Comparison of ENCODE assay signal across 26 cellular contexts in the genomic region with DNA sequence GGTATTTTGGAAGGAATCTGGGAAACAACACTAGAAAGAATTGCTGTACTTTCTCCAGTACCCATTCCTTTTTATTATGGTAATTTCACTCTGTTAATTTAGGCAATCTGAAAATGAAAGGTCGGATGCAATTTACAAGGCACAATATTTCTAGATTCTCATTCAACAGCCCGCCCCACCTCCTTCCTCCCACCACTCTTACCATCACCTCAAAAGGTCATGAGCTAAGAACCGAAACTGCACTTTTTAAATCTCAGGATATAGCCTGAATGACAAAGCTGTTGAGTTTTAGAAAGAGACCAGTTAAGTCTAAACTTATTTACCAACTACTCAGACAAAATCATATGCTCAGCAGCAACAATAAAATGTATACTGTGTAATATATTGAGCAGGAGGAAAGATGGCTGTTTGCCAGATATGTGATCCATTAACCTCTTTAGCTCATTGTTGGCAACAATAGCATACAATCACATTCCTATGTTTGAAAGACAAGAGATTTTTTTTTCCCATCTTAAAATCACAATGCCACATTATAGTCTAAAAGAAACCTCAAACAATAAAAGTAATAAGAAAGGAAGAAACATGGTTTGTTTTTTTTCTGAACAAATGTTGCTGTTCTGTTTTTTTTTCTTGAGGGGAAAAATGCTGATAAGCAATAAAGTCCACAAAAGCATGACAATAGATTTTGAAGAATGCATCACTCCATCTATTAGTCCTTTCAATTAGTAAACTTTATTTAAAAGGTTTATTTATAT. TPM values are rescaled to one million over a fixed set of nuclear protein-coding genes. Genes with fewer than 3 reads are reported as not detected.
DNase-seq lines count a peak whose midpoint lies in the region; ATAC-seq and TF ChIP-seq lines count a peak whose summit lies in the region.
"Had no signal": no experiment of that assay in that cellular context is flagged by ENCODE, and none has a peak within 500 bp of the region (broad histone marks: within the 10 kb centered on the region; RNA-seq: fewer than 3 reads in every experiment).

No MANE protein-coding gene starts in this region.

- H3K4me3 Mint-ChIP-seq in WTC11, result peak overlapping the region; percentile 71
- H3K4me3 Mint-ChIP-seq in stimulated activated memory B cell treated with anti-CD40 and anti-IgM and Interleukin-4, amounts not matched to agents 10 μg/mL and 1 μg/mL and 100 μg/mL, for 72 hours, result no peak overlapping the region
- H3K4me3 Mint-ChIP-seq: natural killer cell treated with Interleukin-12 subunit alpha and Interleukin-12 subunit beta and Interleukin-15 and Interleukin-18, amount 100 ng/mL, for 72 hours; stimulated activated naive B cell treated with anti-CD40 and anti-IgM and Interleukin-4, amounts not matched to agents 10 μg/mL and 1 μg/mL and 100 μg/mL, for 72 hours had no signal

- H3K4me1 Mint-ChIP-seq in WTC11, result peaks cover 33% of the 10 kb centered on the region
- peaks cover 4% of the 10 kb centered on the region for H3K4me1 Mint-ChIP-seq in stimulated activated memory B cell treated with anti-CD40 and anti-IgM and Interleukin-4, amounts not matched to agents 10 μg/mL and 1 μg/mL and 100 μg/mL, for 72 hours

- no peaks in the 10 kb centered on the region for H3K27me3 Mint-ChIP-seq in WTC11 (ENCODE audit: low read depth)
- peaks cover 27% of the 10 kb centered on the region for H3K27me3 Mint-ChIP-seq in stimulated activated memory B cell treated with anti-CD40 and anti-IgM and Interleukin-4, amounts not matched to agents 10 μg/mL and 1 μg/mL and 100 μg/mL, for 72 hours

- H3K9ac ChIP-seq in HUES6 (ENCODE audit: low read length), result peak overlapping the region; percentile 80

- peaks cover 2% of the 10 kb centered on the region for H3K9me3 Mint-ChIP-seq in WTC11
- H3K9me3 Mint-ChIP-seq in stimulated activated memory B cell treated with anti-CD40 and anti-IgM and Interleukin-4, amounts not matched to agents 10 μg/mL and 1 μg/mL and 100 μg/mL, for 72 hours, result no peaks in the 10 kb centered on the region
- H3K9me3 Mint-ChIP-seq: natural killer cell treated with Interleukin-12 subunit alpha and Interleukin-12 subunit beta and Interleukin-15 and Interleukin-18, amount 100 ng/mL, for 72 hours; stimulated activated naive B cell treated with anti-CD40 and anti-IgM and Interleukin-4, amounts not matched to agents 10 μg/mL and 1 μg/mL and 100 μg/mL, for 72 hours had no signal

- H3K27me3 ChIP-seq in BE2C (no peaks in the 10 kb centered on the region), HUES6 (ENCODE audit: control insufficient read depth, insufficient read depth, low read length) (peaks cover 10% of the 10 kb centered on the region; the same call in 1 of the 2 replicates)

- CTCF ChIA-PET in WTC11 (lab: Charles Lee), result interaction anchor here (0.6 to 3.4 kb wide), 15 partner anchors 17 to 1461 kb away, joined by 3 to 27 read pairs (median 6); no protein-coding TSS in a partner anchor

- H3K4me3 ChIP-seq in BE2C (ENCODE audit: low read depth, low read length) (peak overlapping the region; percentile 83), HUES6 (ENCODE audit: low read depth, low read length) (peak overlapping the region; percentile 88)

- H3K9me3 ChIP-seq in BE2C, result no peaks in the 10 kb centered on the region
- no peaks in the 10 kb centered on the region for H3K9me3 ChIP-seq in HUES6 (ENCODE audit: control insufficient read depth, insufficient read depth, low read depth, low read length)
- H3K9me3 ChIP-seq: A549; BLaER1 treated with 17β-estradiol and CSF1 and Interleukin-3, amounts not matched to agents 10 nM and 100 nM; tibial nerve had no signal

- H3K27ac Mint-ChIP-seq in WTC11, result peak overlapping the region; percentile 58
- H3K27ac Mint-ChIP-seq in stimulated activated memory B cell treated with anti-CD40 and anti-IgM and Interleukin-4, amounts not matched to agents 10 μg/mL and 1 μg/mL and 100 μg/mL, for 72 hours, result no peak overlapping the region
- H3K27ac Mint-ChIP-seq: natural killer cell treated with Interleukin-12 subunit alpha and Interleukin-12 subunit beta and Interleukin-15 and Interleukin-18, amount 100 ng/mL, for 72 hours; stimulated activated naive B cell treated with anti-CD40 and anti-IgM and Interleukin-4, amounts not matched to agents 10 μg/mL and 1 μg/mL and 100 μg/mL, for 72 hours had no signal

- no peak overlapping the region for H3K27ac ChIP-seq in HUES6 (ENCODE audit: low read depth, low read length)
- H3K27ac ChIP-seq: A549; BLaER1 treated with 17β-estradiol and CSF1 and Interleukin-3, amounts not matched to agents 10 nM and 100 nM; HL-60; RWPE1; tibial nerve had no signal

- no peak for TF ChIP-seq CTCF in BE2C (IDR thresholded peaks at IDR 0.05; ENCODE audit: low read depth, low read length)
- no peak for TF ChIP-seq CTCF in WTC11 (IDR thresholded peaks at IDR 0.05)

- H3K4me1 ChIP-seq in BE2C, result peaks cover 7% of the 10 kb centered on the region
- peaks cover 25% of the 10 kb centered on the region for H3K4me1 ChIP-seq in HUES6 (ENCODE audit: control insufficient read depth, insufficient read depth, low read length)
- H3K4me1 ChIP-seq: A549 had no signal

- POLR2A ChIA-PET in WTC11 (lab: Charles Lee), result interaction anchor here (1.0 to 2.8 kb wide), 3 partner anchors 60 to 79 kb away, joined by 5 to 14 read pairs (median 7); no protein-coding TSS in a partner anchor

- peaks cover 1% of the 10 kb centered on the region; the same call in 1 of the 2 replicates for H3K36me3 Mint-ChIP-seq in WTC11
- no peaks in the 10 kb centered on the region for H3K36me3 Mint-ChIP-seq in stimulated activated memory B cell treated with anti-CD40 and anti-IgM and Interleukin-4, amounts not matched to agents 10 μg/mL and 1 μg/mL and 100 μg/mL, for 72 hours
- H3K36me3 Mint-ChIP-seq: stimulated activated naive B cell treated with anti-CD40 and anti-IgM and Interleukin-4, amounts not matched to agents 10 μg/mL and 1 μg/mL and 100 μg/mL, for 72 hours had no signal

- no peak for ATAC-seq in WTC11
- no peak for ATAC-seq in GM21367 (IDR thresholded peaks at IDR 0.05; ENCODE audit: unreplicated experiment)
- no peak for ATAC-seq in stimulated activated memory B cell treated with anti-CD40 and anti-IgM and Interleukin-4, amounts not matched to agents 10 μg/mL and 1 μg/mL and 100 μg/mL, for 72 hours
- ATAC-seq: natural killer cell treated with Interleukin-12 subunit alpha and Interleukin-12 subunit beta and Interleukin-15 and Interleukin-18, amount 100 ng/mL, for 72 hours had no signal

- H3K36me3 ChIP-seq in BE2C (peaks cover 6% of the 10 kb centered on the region), HUES6 (ENCODE audit: control insufficient read depth, insufficient read depth, low read length) (no peaks in the 10 kb centered on the region)
- H3K36me3 ChIP-seq: BLaER1 treated with 17β-estradiol and CSF1 and Interleukin-3, amounts not matched to agents 10 nM and 100 nM; tibial nerve had no signal

- DNase-seq in BE2C (no peak), WTC11 (ENCODE audit: low spot score) (no peak), medulla oblongata (ENCODE audit: extremely low spot score) (peak; percentile 21), NCI-H2107 treated with DMSO at 0.1 percent for 48 hours (lab: John Stamatoyannopoulos, UW; ENCODE audit: unreplicated experiment) (no peak), HCEC 1CT (no peak)
- DNase-seq: activated CD4-positive, alpha-beta T cell treated with anti-CD3 and anti-CD28 coated beads for 4 hours; activated CD8-positive, alpha-beta memory T cell treated with anti-CD3 and anti-CD28 coated beads, Interleukin-2, amount 50 U/mL, for 4 hours; activated gamma-delta T cell; effector memory CD4-positive, alpha-beta T cell; NCI-H1092; NCI-H2227 treated with DMSO at 0.1 percent for 48 hours; NK-92 treated with Interleukin-12 subunit alpha and Interleukin-12 subunit beta, amount 100 ng/mL, for 24 hours; stimulated activated naive B cell treated with anti-CD40 and anti-IgM and Interleukin-4, amounts not matched to agents 10 μg/mL and 1 μg/mL and 100 μg/mL, for 72 hours had no signal

TF ChIP-seq in WTC11, 78 proteins besides CTCF, POLR2A, EP300 and RAD21:
- TF ChIP-seq STAT6 (CRISPR knock-in tag; conservative IDR thresholded peaks at IDR 0.05; ENCODE audit: low read depth) (no peak), NR1H2 (CRISPR knock-in tag; IDR thresholded peaks at IDR 0.05) (no peak), JAZF1 (CRISPR knock-in tag; IDR thresholded peaks at IDR 0.05) (no peak), ZNF423 (CRISPR knock-in tag; IDR thresholded peaks at IDR 0.05) (no peak)

RNA-seq across cellular contexts. Expression of gene HS3ST5, which starts 1.6 kb away (rescaled TPM):
- polyA plus RNA-seq in BE2C (2012; ENCODE audit: insufficient read depth, insufficient read length, low read depth), result 14.4 TPM
- 8.1 to 8.7 TPM (median 8.6 TPM) in 3 replicates for total RNA-seq in WTC11 (2021)
- total RNA-seq: H4; lung microvascular endothelial cell; natural killer cell treated with Interleukin-12 subunit alpha and Interleukin-12 subunit beta and Interleukin-15 and Interleukin-18, amount 100 ng/mL, for 72 hours; renal cortical epithelial cell had no signal
- polyA plus RNA-seq: A549, keratinocyte had no signal
